ENCODE assay signal across 1 cellular context in genomic region chr19:5271145-5271544, GRCh38.
TF ChIP-seq lines count a peak whose summit lies in the region.

No MANE protein-coding gene starts in this region.

TF ChIP-seq in WTC11, 78 proteins besides CTCF, POLR2A, EP300 and RAD21 (continued from another document):
- TF ChIP-seq FOXP1 (CRISPR knock-in tag; IDR thresholded peaks at IDR 0.05; ENCODE audit: borderline replicate concordance) (no peak), JUN (CRISPR knock-in tag; IDR thresholded peaks at IDR 0.05) (no peak), ZNF532 (CRISPR knock-in tag; IDR thresholded peaks at IDR 0.05; ENCODE audit: borderline replicate concordance) (no peak), IRF1 (CRISPR knock-in tag; IDR thresholded peaks at IDR 0.05) (no peak), ELF4 (CRISPR knock-in tag; IDR thresholded peaks at IDR 0.05; ENCODE audit: low read depth) (no peak), ZNF232 (CRISPR knock-in tag; IDR thresholded peaks at IDR 0.05) (no peak), GTF2I (CRISPR knock-in tag; conservative IDR thresholded peaks at IDR 0.05) (no peak), E2F1 (CRISPR knock-in tag; IDR thresholded peaks at IDR 0.05) (no peak), MXD4 (CRISPR knock-in tag; IDR thresholded peaks at IDR 0.05; ENCODE audit: borderline replicate concordance) (no peak)
